Comparison of ENCODE assay signal across 27 cellular contexts in genomic region chr3:57738406-57738805, GRCh38. TPM values are rescaled to one million over a fixed set of nuclear protein-coding genes. Genes with fewer than 3 reads are reported as not detected.
A peak's percentile ranks its signal among the peaks of the same experiment; 100 is the strongest.
DNase-seq lines count a peak whose midpoint lies in the region; ATAC-seq and TF ChIP-seq lines count a peak whose summit lies in the region.
"Had no signal": no experiment of that assay in that cellular context is flagged by ENCODE, and none has a peak within 500 bp of the region (broad histone marks: within the 10 kb centered on the region; RNA-seq: fewer than 3 reads in every experiment).

No MANE protein-coding gene starts in this region.

- no peaks in the 10 kb centered on the region for H3K27me3 ChIP-seq in heart right ventricle
- no peaks in the 10 kb centered on the region for H3K27me3 ChIP-seq in right atrium auricular region
- H3K27me3 ChIP-seq in left ventricle myocardium inferior (ENCODE audit: low read depth), result no peaks in the 10 kb centered on the region
- no peaks in the 10 kb centered on the region for H3K27me3 ChIP-seq in psoas muscle (ENCODE audit: insufficient read depth in 3 of 3, low read length in 2 of 3)

- intact Hi-C loops in heart right ventricle (cut with DNase I), result no loop called here
- intact Hi-C loops in left ventricle myocardium inferior (cut with micrococcal nuclease), result no loop called here
- intact Hi-C loops in psoas muscle (cut with DNase I), result loop anchor here in 1 of 2 donors (1.0 kb wide), 1 partner anchor 41 kb away; no protein-coding TSS in a partner anchor

- TF ChIP-seq CTCF in heart right ventricle (IDR thresholded peaks at IDR 0.05), result no peak
- no peak for TF ChIP-seq CTCF in right atrium auricular region (IDR thresholded peaks at IDR 0.05)
- no peak for TF ChIP-seq CTCF in left ventricle myocardium inferior (IDR thresholded peaks at IDR 0.05; ENCODE audit: borderline replicate concordance)
- no peak for TF ChIP-seq CTCF in psoas muscle (IDR thresholded peaks at IDR 0.05)

- WGBS in heart right ventricle, 2 donors, result 23 to 26% methylated on average over 5 of the region's 5 CpGs
- 12 to 16% (median 16%) methylated on average over 5 of the region's 5 CpGs for WGBS in psoas muscle, 3 donors

- ATAC-seq in heart right ventricle (peak in 6 of 8 donors; percentile 38 to 83 (median 64)), psoas muscle (peak in 2 of 4 donors; percentile 61 to 63), GM18868 (IDR thresholded peaks at IDR 0.05; ENCODE audit: unreplicated experiment) (no peak), GM19452 (IDR thresholded peaks at IDR 0.05; ENCODE audit: unreplicated experiment) (no peak)
- ATAC-seq: CD8-positive, alpha-beta T cell; GM12878; K562; Panc1 had no signal

- H3K27ac ChIP-seq in heart right ventricle (peak overlapping the region in 9 of 10 donors; percentile 20 to 85 (median 71)), right atrium auricular region (peak overlapping the region in 1 of 2 donors; percentile 20), left ventricle myocardium inferior (replicated peaks) (peak overlapping the region; percentile 86), psoas muscle (peak overlapping the region; percentile 76)
- H3K27ac ChIP-seq: C4-2B, RWPE1, SK-N-MC had no signal

- H3K36me3 ChIP-seq in heart right ventricle (no peaks in the 10 kb centered on the region), right atrium auricular region (no peaks in the 10 kb centered on the region), left ventricle myocardium inferior (no peaks in the 10 kb centered on the region), psoas muscle (ENCODE audit: insufficient read depth in 1 of 2, low read depth in 1 of 2) (no peaks in the 10 kb centered on the region)

- H3K9me3 ChIP-seq in heart right ventricle, result no peaks in the 10 kb centered on the region
- no peaks in the 10 kb centered on the region for H3K9me3 ChIP-seq in right atrium auricular region
- H3K9me3 ChIP-seq in left ventricle myocardium inferior (replicated peaks), result no peaks in the 10 kb centered on the region
- no peaks in the 10 kb centered on the region for H3K9me3 ChIP-seq in psoas muscle
- H3K9me3 ChIP-seq: Caco-2 had no signal

- H3K4me3 ChIP-seq in heart right ventricle, result no peak overlapping the region
- H3K4me3 ChIP-seq in right atrium auricular region, result no peak overlapping the region
- peak overlapping the region; percentile 4 for H3K4me3 ChIP-seq in left ventricle myocardium inferior
- H3K4me3 ChIP-seq in psoas muscle, result no peak overlapping the region
- H3K4me3 ChIP-seq: GM12878, K562, SK-N-MC had no signal

- no peak for DNase-seq in heart right ventricle
- DNase-seq in right atrium auricular region (ENCODE audit: low spot score), result no peak
- no peak for DNase-seq in left ventricle myocardium inferior
- DNase-seq in psoas muscle, result no peak
- DNase-seq in NCI-H1092 treated with DMSO at 0.1 percent for 48 hours (lab: John Stamatoyannopoulos, UW), result no peak
- DNase-seq: Caco-2; CD8-positive, alpha-beta T cell; DMS 273 treated with DMSO at 0.1 percent for 48 hours; DMS79; EL; GDM1; H7; Kasumi-1; MV-4-11; NCI-H2029 treated with DMSO at 0.1 percent for 48 hours; NCI-H226; NCI-H510A; NCI-H69; SIG-M5 had no signal

- H3K4me1 ChIP-seq in heart right ventricle, result peaks cover 0 to 23% (median 9%) of the 10 kb centered on the region in 9 donors
- H3K4me1 ChIP-seq in right atrium auricular region, result peaks cover 0 to 4% of the 10 kb centered on the region in 2 donors
- peaks cover 25% of the 10 kb centered on the region for H3K4me1 ChIP-seq in left ventricle myocardium inferior
- H3K4me1 ChIP-seq in psoas muscle, result peaks cover 20% of the 10 kb centered on the region
- H3K4me1 ChIP-seq: Caco-2 had no signal

RNA-seq across cellular contexts. Expression of gene SLMAP, which starts 17.7 kb away (rescaled TPM):
- total RNA-seq in heart right ventricle, result 100 to 1,000 TPM; 198 to 724 (median 431) TPM
- polyA plus RNA-seq in heart right ventricle, result 10 to 100 TPM; 65.8 to 79.8 TPM
- total RNA-seq in right atrium auricular region, result 100 to 1,000 TPM; 220 to 256 TPM
- 316 TPM for total RNA-seq in left ventricle myocardium inferior
- 100 to 1,000 TPM; 106 to 180 (median 124) TPM for total RNA-seq in psoas muscle
- 10 to 100 TPM; 31.2 to 82.4 (median 40.6) TPM for polyA plus RNA-seq in psoas muscle

RNA-seq across cellular contexts. Expression of gene DENND6A, which starts 45.5 kb away (rescaled TPM):
- total RNA-seq in heart right ventricle (10 to 100 TPM; 13.0 to 28.9 (median 20.0) TPM), right atrium auricular region (10 to 100 TPM; 12.7 to 13.3 TPM), left ventricle myocardium inferior (14.7 TPM), psoas muscle (10 to 100 TPM; 10.4 to 11.3 (median 10.5) TPM)
- polyA plus RNA-seq in heart right ventricle (10 to 100 TPM in 1 of 2 donors, 1 to 10 TPM in 1; 4.3 to 11.0 TPM), psoas muscle (1 to 10 TPM; 4.5 to 6.0 (median 5.6) TPM)

Comparison
In these comparisons a context has a peak if more than half of its experiments do, and no peak if none do; other contexts are left out.
1. ATAC-seq: peak in heart right ventricle (6 of 8); none in GM18868 (single experiment) and GM19452 (single experiment).